Comparison of ENCODE assay signal across 25 cellular contexts in the genomic region with DNA sequence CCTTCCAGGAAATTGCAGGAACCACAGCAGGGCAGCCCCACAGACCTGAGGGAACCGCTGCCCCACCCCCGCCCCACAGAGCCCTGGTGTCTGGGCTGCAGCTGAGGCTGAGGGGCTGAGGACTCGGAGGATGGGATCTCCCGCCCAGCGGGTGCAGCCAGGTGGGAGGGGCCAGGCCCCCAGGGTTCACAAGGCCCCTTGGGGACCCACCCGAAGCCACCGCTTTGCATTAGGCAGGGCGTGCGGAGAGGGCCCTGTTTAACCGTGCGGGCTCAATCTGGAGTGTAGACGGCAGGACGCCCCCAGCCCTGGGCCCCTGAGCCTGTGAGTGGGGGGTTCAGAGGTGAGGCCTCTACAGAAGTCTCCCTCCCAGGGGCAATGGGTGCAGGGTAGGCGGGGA. TPM values are rescaled to one million over a fixed set of nuclear protein-coding genes. Genes with fewer than 3 reads are reported as not detected.
DNase-seq lines count a peak whose midpoint lies in the region; ATAC-seq, FAIRE-seq and TF ChIP-seq lines count a peak whose summit lies in the region.
"Had no signal": no experiment of that assay in that cellular context is flagged by ENCODE, and none has a peak within 500 bp of the region (broad histone marks: within the 10 kb centered on the region; RNA-seq: fewer than 3 reads in every experiment).

No MANE protein-coding gene starts in this region.

- H3K4me1 Mint-ChIP-seq in natural killer cell treated with Interleukin-12 subunit alpha and Interleukin-12 subunit beta and Interleukin-15 and Interleukin-18, amount 100 ng/mL, for 72 hours (ENCODE audit: low read depth in 2 of 2): peaks cover 46 to 53% of the 10 kb centered on the region in 2 donors

- no peak for TF ChIP-seq POLR2A in K562 (conservative IDR thresholded peaks at IDR 0.05)

- intact Hi-C loops in K562 (cut with micrococcal nuclease): no loop called here

- H3K4me3 ChIP-seq in GM12865 (ENCODE audit: low read depth, low read length) (no peak overlapping the region), K562 (no peak overlapping the region)
- H3K4me3 ChIP-seq: lung, MG63, prostate gland, sigmoid colon, SK-N-MC, suprapubic skin, uterus had no signal

- no peak overlapping the region for H3K27ac Mint-ChIP-seq in natural killer cell treated with Interleukin-12 subunit alpha and Interleukin-12 subunit beta and Interleukin-15 and Interleukin-18, amount 100 ng/mL, for 72 hours
- H3K27ac Mint-ChIP-seq: stimulated activated naive B cell treated with anti-CD40 and anti-IgM and Interleukin-4, amounts not matched to agents 10 μg/mL and 1 μg/mL and 100 μg/mL, for 72 hours had no signal

- H3K36me3 Mint-ChIP-seq in natural killer cell treated with Interleukin-12 subunit alpha and Interleukin-12 subunit beta and Interleukin-15 and Interleukin-18, amount 100 ng/mL, for 72 hours: no peaks in the 10 kb centered on the region
- H3K36me3 Mint-ChIP-seq: CD4-positive, CD25-positive, alpha-beta regulatory T cell had no signal

- H3K9me3 Mint-ChIP-seq in natural killer cell treated with Interleukin-12 subunit alpha and Interleukin-12 subunit beta and Interleukin-15 and Interleukin-18, amount 100 ng/mL, for 72 hours: no peaks in the 10 kb centered on the region
- H3K9me3 Mint-ChIP-seq: activated CD4-positive, alpha-beta T cell treated with anti-CD3 and anti-CD28 coated beads, Interleukin-2, amount 10 ng/mL, durations not matched to agents 24 days and 14 days; activated T-cell treated with anti-CD3 and anti-CD28 coated beads, Interleukin-2, amount 50 U/mL, for 72 hours; CD4-positive, CD25-positive, alpha-beta regulatory T cell; stimulated activated naive B cell treated with anti-CD40 and anti-IgM and Interleukin-4, amounts not matched to agents 10 μg/mL and 1 μg/mL and 100 μg/mL, for 72 hours had no signal

- ATAC-seq in K562 (no peak), GM21619 (IDR thresholded peaks at IDR 0.05; ENCODE audit: unreplicated experiment) (no peak), GM21381 (IDR thresholded peaks at IDR 0.05; ENCODE audit: unreplicated experiment) (no peak), GM21515 (IDR thresholded peaks at IDR 0.05; ENCODE audit: unreplicated experiment) (no peak)
- ATAC-seq in natural killer cell treated with Interleukin-12 subunit alpha and Interleukin-12 subunit beta and Interleukin-15 and Interleukin-18, amount 100 ng/mL, for 72 hours: no peak
- ATAC-seq: activated T-cell treated with anti-CD3 and anti-CD28 coated beads, Interleukin-2, amount 50 U/mL, for 72 hours; T-helper 17 cell had no signal

- DNase-seq in GM12865 (ENCODE audit: low read depth) (peak; percentile 24), K562 (ENCODE audit: extremely low read depth in 1 of 4, low spot score in 3 of 4) (no peak)
- no peak for DNase-seq in natural killer cell treated with Interleukin-12 subunit alpha and Interleukin-12 subunit beta and Interleukin-15 and Interleukin-18, amount 100 ng/mL, for 72 hours (ENCODE audit: low spot score)
- DNase-seq: activated CD4-positive, alpha-beta T cell treated with anti-CD3 and anti-CD28 coated beads, Interleukin-2, amount 10 ng/mL, durations not matched to agents 24 days and 14 days; activated naive CD4-positive, alpha-beta T cell treated with Interleukin-2 at 50 U/mL for 16 hours; activated T-cell treated with anti-CD3 and anti-CD28 coated beads, Interleukin-2, amount 50 U/mL, for 72 hours; CD4-positive, CD25-positive, alpha-beta regulatory T cell; effector CD4-positive, alpha-beta T cell; MG63; NCI-H2029 treated with DMSO at 0.1 percent for 48 hours; NCI-H345; NCI-H774; sigmoid colon; stimulated activated CD4-positive, alpha-beta T cell treated with anti-CD3 and anti-CD28 coated beads, Interleukin-4, amount 100 ng/mL, for 4 hours; stimulated activated naive B cell treated with anti-CD40 and anti-IgM and Interleukin-4, amounts not matched to agents 10 μg/mL and 1 μg/mL and 100 μg/mL, for 72 hours; T-helper 17 cell; uterus had no signal

- no peaks in the 10 kb centered on the region for H3K27me3 ChIP-seq in K562 (ENCODE audit: control insufficient read depth in 2 of 2, insufficient read depth in 2 of 2, low read length in 2 of 2)
- H3K27me3 ChIP-seq: MG63, sigmoid colon, suprapubic skin, uterus had no signal

- H3K9me3 ChIP-seq in KOPT-K1 (ENCODE audit: insufficient read depth, low read length, poor library complexity, severe bottlenecking): no peaks in the 10 kb centered on the region
- no peaks in the 10 kb centered on the region for H3K9me3 ChIP-seq in K562 (replicated peaks; ENCODE audit: control insufficient read depth, insufficient read depth, low read depth, low read length)
- H3K9me3 ChIP-seq: MG63, prostate gland, sigmoid colon, suprapubic skin, uterus had no signal

- H2AFZ ChIP-seq in K562 (ENCODE audit: low read depth, low read length): no peak overlapping the region

- CTCF ChIA-PET in K562 (lab: Yijun Ruan, JAX; ENCODE audit: low intra/inter-chr PET ratio): no interaction called here

- H3K27me3 Mint-ChIP-seq in natural killer cell treated with Interleukin-12 subunit alpha and Interleukin-12 subunit beta and Interleukin-15 and Interleukin-18, amount 100 ng/mL, for 72 hours: no peaks in the 10 kb centered on the region
- H3K27me3 Mint-ChIP-seq: activated CD4-positive, alpha-beta T cell treated with anti-CD3 and anti-CD28 coated beads, Interleukin-2, amount 10 ng/mL, durations not matched to agents 24 days and 14 days; CD4-positive, CD25-positive, alpha-beta regulatory T cell; T-helper 17 cell had no signal

- TF ChIP-seq CTCF in GM12865 (IDR thresholded peaks at IDR 0.05; ENCODE audit: insufficient read depth, low read depth, low read length, missing control alignments) (no peak), K562 (IDR thresholded peaks at IDR 0.05 in 2 of 3, conservative IDR thresholded peaks at IDR 0.05 in 1 of 3; ENCODE audit: insufficient read depth in 2 of 3, low read depth in 1 of 3, low read length in 3 of 3) (no peak)

- no peak for FAIRE-seq in K562 (lab: Jason Lieb, UNC)

- peaks cover 7% of the 10 kb centered on the region; the same call in 1 of the 2 replicates for H4K20me1 ChIP-seq in K562 (replicated peaks; ENCODE audit: control insufficient read depth, insufficient read depth, low read length)

- 82% methylated on average over 10 of the region's 14 CpGs for WGBS in K562 (ENCODE audit: insufficient coverage, low coverage, missing lambda C conversion rate)

- no peak for TF ChIP-seq RAD21 in K562 (CRISPR knock-in tag; conservative IDR thresholded peaks at IDR 0.05 in 1 of 2, IDR thresholded peaks at IDR 0.05 in 1 of 2)

- in situ Hi-C loops in K562 (cut with MboI): no loop called here

- H3K79me2 ChIP-seq in K562 (ENCODE audit: control insufficient read depth, insufficient read depth, low read length): peaks cover 11% of the 10 kb centered on the region; the same call in 1 of the 3 replicates

- H3K4me3 Mint-ChIP-seq in natural killer cell treated with Interleukin-12 subunit alpha and Interleukin-12 subunit beta and Interleukin-15 and Interleukin-18, amount 100 ng/mL, for 72 hours: peak overlapping the region; percentile 12

- H3K9ac ChIP-seq in K562 (ENCODE audit: insufficient read depth in 1 of 2, low read depth in 2 of 2, low read length in 2 of 2): no peak overlapping the region

- TF ChIP-seq EP300 in K562 (IDR thresholded peaks at IDR 0.05; ENCODE audit: low read length): no peak

- no TSS peak for BruUV-seq in K562 (replicated peaks; lab: Mats Ljungman, UMichigan)

- H3K9me1 ChIP-seq in K562 (ENCODE audit: control insufficient read depth, insufficient read depth, low read length): peaks cover 2% of the 10 kb centered on the region

- POLR2A ChIA-PET in K562 (lab: Yijun Ruan, JAX): no interaction called here

- H3K4me1 ChIP-seq in K562 (replicated peaks in 1 of 2; ENCODE audit: control insufficient read depth in 2 of 2, insufficient read depth in 2 of 2, low read length in 2 of 2): peaks cover 5 to 79% of the 10 kb centered on the region in 2 experiments

- H3K36me3 ChIP-seq in KOPT-K1 (ENCODE audit: insufficient read depth, low read length) (peaks cover 60% of the 10 kb centered on the region), K562 (ENCODE audit: control insufficient read depth, insufficient read depth, low read length) (0 out of 3 replicates have a peak, but pooled peaks cover 3% of the 10 kb centered on the region)
- H3K36me3 ChIP-seq: MG63, prostate gland, uterus had no signal

- H3K27ac ChIP-seq in KOPT-K1 (ENCODE audit: low read depth, low read length, poor library complexity, severe bottlenecking) (peak overlapping the region; percentile 97), K562 (ENCODE audit: extremely low read depth, low read depth, low read length) (no peak overlapping the region)
- H3K27ac ChIP-seq: prostate gland, SK-N-MC, uterus had no signal

- no peak overlapping the region for H3K4me2 ChIP-seq in K562 (ENCODE audit: insufficient read depth, low read length)

RNA-seq across cellular contexts. Expression of gene NOTCH1, which starts 10.8 kb away (rescaled TPM):
- 19.9 and 65.7 TPM in 2 replicates for total RNA-seq in K562 (2011; cell fraction: chromatin; rRNA removed; ENCODE audit: low replicate concordance)
- total RNA-seq in K562 (2011; cell fraction: nucleolus; rRNA removed): 52.4 and 65.7 TPM in 2 replicates
- total RNA-seq in K562 (2011; cell fraction: nucleoplasm; rRNA removed): 25.2 and 35.0 TPM in 2 replicates
- total RNA-seq in K562 (2014; rRNA removed) (7.1 and 12.0 TPM in 2 replicates), K562 (2014; rRNA removed; fragmentation: Illumina TruSeq; extraction: Trizol) (0.69 and 0.73 TPM in 2 replicates), K562 (2015; rRNA removed; fragmentation: Illumina TruSeq; extraction: Trizol) (2.3 and 2.8 TPM in 2 replicates), K562 (2021) (26.7 and 31.4 TPM in 2 replicates)
- polyA plus RNA-seq in K562 (2011; rRNA removed) (1.2 and 2.2 TPM in 2 replicates), K562 (2014; fragmentation: Illumina TruSeq; extraction: Trizol) (2.6 and 6.3 TPM in 2 replicates), K562 (2014; fragmentation: Nextera tagmentation; extraction: Ambion mirVana) (under 1 TPM; 0.03 to 0.04 TPM), K562 (2014; rRNA removed) (8.2 and 8.6 TPM in 2 replicates)
- polyA plus RNA-seq in K562 (2011; cell fraction: cytosol; rRNA removed): 2.9 and 4.9 TPM in 2 replicates
- polyA plus RNA-seq in K562 (2011; cell fraction: nucleus; rRNA removed): 13.3 and 22.9 TPM in 2 replicates
- polyA plus RNA-seq in K562 (2012): 10.2 and 14.1 TPM in 2 replicates
- polyA minus RNA-seq in K562 (2011; rRNA and poly(A)+ RNA removed): 2.0 and 2.8 TPM in 2 replicates
- polyA minus RNA-seq in K562 (2011; cell fraction: cytosol; rRNA and poly(A)+ RNA removed): 35.0 and 45.4 TPM in 2 replicates
- polyA minus RNA-seq in K562 (2011; cell fraction: nucleus; rRNA and poly(A)+ RNA removed): 15.9 and 18.9 TPM in 2 replicates
- 10 to 100 TPM; 57.3 to 85.0 TPM for total RNA-seq in natural killer cell treated with Interleukin-12 subunit alpha and Interleukin-12 subunit beta and Interleukin-15 and Interleukin-18, amount 100 ng/mL, for 72 hours

RNA-seq across cellular contexts. Expression of gene SEC16A, which starts 52.2 kb away (rescaled TPM):
- total RNA-seq in K562 (2011; cell fraction: chromatin; rRNA removed; ENCODE audit: low replicate concordance): 131 and 191 TPM in 2 replicates
- 87.9 and 99.6 TPM in 2 replicates for total RNA-seq in K562 (2011; cell fraction: nucleolus; rRNA removed)
- 87.4 and 93.4 TPM in 2 replicates for total RNA-seq in K562 (2011; cell fraction: nucleoplasm; rRNA removed)
- total RNA-seq in K562 (2014; rRNA removed) (17.1 and 20.1 TPM in 2 replicates), K562 (2014; rRNA removed; fragmentation: Illumina TruSeq; extraction: Trizol) (9.1 and 9.3 TPM in 2 replicates), K562 (2015; rRNA removed; fragmentation: Illumina TruSeq; extraction: Trizol) (8.7 and 11.1 TPM in 2 replicates), K562 (2021) (56.1 and 62.8 TPM in 2 replicates)
- polyA plus RNA-seq in K562 (2011; rRNA removed) (14.0 and 25.1 TPM in 2 replicates), K562 (2014; fragmentation: Illumina TruSeq; extraction: Trizol) (44.6 and 47.6 TPM in 2 replicates), K562 (2014; fragmentation: Nextera tagmentation; extraction: Ambion mirVana) (10 to 100 TPM in 1 of 2 experiments, 1 to 10 TPM in 1; 8.3 to 12.0 TPM), K562 (2014; rRNA removed) (30.9 and 32.2 TPM in 2 replicates)
- 14.1 and 19.3 TPM in 2 replicates for polyA plus RNA-seq in K562 (2011; cell fraction: cytosol; rRNA removed)
- 83.4 and 92.4 TPM in 2 replicates for polyA plus RNA-seq in K562 (2011; cell fraction: nucleus; rRNA removed)
- 40.9 and 50.7 TPM in 2 replicates for polyA plus RNA-seq in K562 (2012)
- 9.3 and 13.0 TPM in 2 replicates for polyA minus RNA-seq in K562 (2011; rRNA and poly(A)+ RNA removed)
- 32.1 and 45.6 TPM in 2 replicates for polyA minus RNA-seq in K562 (2011; cell fraction: cytosol; rRNA and poly(A)+ RNA removed)
- polyA minus RNA-seq in K562 (2011; cell fraction: nucleus; rRNA and poly(A)+ RNA removed): 19.7 and 31.5 TPM in 2 replicates
- 100 to 1,000 TPM; 104 to 121 TPM for total RNA-seq in natural killer cell treated with Interleukin-12 subunit alpha and Interleukin-12 subunit beta and Interleukin-15 and Interleukin-18, amount 100 ng/mL, for 72 hours
